Comparison of ENCODE assay signal across 9 cellular contexts in genomic region chr7:139680676-139681462, GRCh38.
A peak's percentile ranks its signal among the peaks of the same experiment; 100 is the strongest.
DNase-seq lines count a peak whose midpoint lies in the region; ATAC-seq and TF ChIP-seq lines count a peak whose summit lies in the region.
"Had no signal": no experiment of that assay in that cellular context is flagged by ENCODE, and none has a peak within 500 bp of the region (broad histone marks: within the 10 kb centered on the region; RNA-seq: fewer than 3 reads in every experiment).

No MANE protein-coding gene starts in this region.

- H3F3A ChIP-seq in GM23248 (ENCODE audit: insufficient read depth) (peaks cover 55% of the 10 kb centered on the region), PC-3 (ENCODE audit: low read length, unreplicated experiment) (peaks cover 24% of the 10 kb centered on the region), smooth muscle cell (ENCODE audit: low read depth) (peaks cover 33% of the 10 kb centered on the region)

- H3K27me3 Mint-ChIP-seq in activated T-helper 2 cell treated with anti-CD3 and anti-CD28 coated beads, Interferon-gamma antibody, Interleukin-2, Interleukin-4, amounts not matched to agents 10 μg/mL and 5 μg/mL and 100 μg/mL, durations not matched to agents 14 hours and 24 hours and 36 hours (ENCODE audit: low read depth): no peaks in the 10 kb centered on the region

- H3K27ac Mint-ChIP-seq in activated T-helper 2 cell treated with anti-CD3 and anti-CD28 coated beads, Interferon-gamma antibody, Interleukin-2, Interleukin-4, amounts not matched to agents 10 μg/mL and 5 μg/mL and 100 μg/mL, durations not matched to agents 14 hours and 24 hours and 36 hours: peak overlapping the region; percentile 92

- H3K4me2 ChIP-seq in GM23248 (ENCODE audit: unreplicated experiment) (peak overlapping the region; percentile 80), PC-3 (ENCODE audit: low read length) (peak overlapping the region; percentile 67), smooth muscle cell (peak overlapping the region; percentile 71)

- H3K79me2 ChIP-seq in GM23248 (ENCODE audit: insufficient read depth) (peaks cover 32% of the 10 kb centered on the region), PC-3 (ENCODE audit: low read length) (peaks cover 44% of the 10 kb centered on the region), smooth muscle cell (ENCODE audit: low read depth) (peaks cover 6% of the 10 kb centered on the region)

- H3K27ac ChIP-seq in 22Rv1: peak overlapping the region; percentile 22; the same call in 1 of the 2 replicates
- peak overlapping the region; percentile 97 for H3K27ac ChIP-seq in GM23248
- H3K27ac ChIP-seq in PC-3 (ENCODE audit: low read length): peak overlapping the region; percentile 100
- peak overlapping the region; percentile 69 to 81 (median 74) for H3K27ac ChIP-seq in gastroesophageal sphincter
- peak overlapping the region; percentile 99 for H3K27ac ChIP-seq in smooth muscle cell (ENCODE audit: low read depth)

- H3K9me2 ChIP-seq in GM23248 (ENCODE audit: insufficient read depth): no peaks in the 10 kb centered on the region
- no peaks in the 10 kb centered on the region for H3K9me2 ChIP-seq in PC-3 (replicated peaks; ENCODE audit: low read length)

- peak overlapping the region; percentile 37 for H2AFZ ChIP-seq in GM23248
- no peak overlapping the region for H2AFZ ChIP-seq in PC-3 (ENCODE audit: low read length)
- H2AFZ ChIP-seq in smooth muscle cell (ENCODE audit: low read depth): peak overlapping the region; percentile 41

- H3K36me3 Mint-ChIP-seq in activated T-helper 2 cell treated with anti-CD3 and anti-CD28 coated beads, Interferon-gamma antibody, Interleukin-2, Interleukin-4, amounts not matched to agents 10 μg/mL and 5 μg/mL and 100 μg/mL, durations not matched to agents 14 hours and 24 hours and 36 hours (ENCODE audit: low read depth): peaks cover 35% of the 10 kb centered on the region

- H3K36me3 ChIP-seq in GM23248 (ENCODE audit: low read depth) (0 out of 2 replicates have a peak, but pooled peaks cover 4% of the 10 kb centered on the region), PC-3 (ENCODE audit: low read depth, low read length) (peaks cover 29% of the 10 kb centered on the region), gastroesophageal sphincter (no peaks in the 10 kb centered on the region), smooth muscle cell (ENCODE audit: low read depth) (no peaks in the 10 kb centered on the region)

- H3K4me1 ChIP-seq in GM23248 (ENCODE audit: insufficient read depth) (peaks cover 50% of the 10 kb centered on the region), PC-3 (ENCODE audit: insufficient read depth, low read length) (peaks cover 61% of the 10 kb centered on the region), gastroesophageal sphincter (peaks cover 10 to 47% (median 23%) of the 10 kb centered on the region in 3 donors), smooth muscle cell (ENCODE audit: low read depth) (peaks cover 33% of the 10 kb centered on the region)

- peak overlapping the region; percentile 27 for H3K4me3 Mint-ChIP-seq in activated T-helper 2 cell treated with anti-CD3 and anti-CD28 coated beads, Interferon-gamma antibody, Interleukin-2, Interleukin-4, amounts not matched to agents 10 μg/mL and 5 μg/mL and 100 μg/mL, durations not matched to agents 14 hours and 24 hours and 36 hours (ENCODE audit: low read depth)

- H3K9me3 Mint-ChIP-seq in activated T-helper 2 cell treated with anti-CD3 and anti-CD28 coated beads, Interferon-gamma antibody, Interleukin-2, Interleukin-4, amounts not matched to agents 10 μg/mL and 5 μg/mL and 100 μg/mL, durations not matched to agents 14 hours and 24 hours and 36 hours: peaks cover 4% of the 10 kb centered on the region

- intact Hi-C loops in PC-3 (cut with micrococcal nuclease): loop anchor here (1.0 to 2.0 kb wide), 4 partner anchors 9 to 90 kb away; no protein-coding TSS in a partner anchor
- intact Hi-C loops in activated T-helper 2 cell treated with anti-CD3 and anti-CD28 coated beads, Interferon-gamma antibody, Interleukin-2, Interleukin-4, amounts not matched to agents 10 μg/mL and 5 μg/mL and 100 μg/mL, durations not matched to agents 14 hours and 24 hours and 36 hours (cut with micrococcal nuclease): loop anchor here (1.0 to 5.0 kb wide), 3 partner anchors 41 to 449 kb away; partner anchors contain the start of gene UBN2

- TF ChIP-seq CTCF in 22Rv1 (IDR thresholded peaks at IDR 0.05) (no peak), PC-3 (conservative IDR thresholded peaks at IDR 0.05; ENCODE audit: low read depth, low read length) (no peak), gastroesophageal sphincter (IDR thresholded peaks at IDR 0.05) (no peak), smooth muscle cell (IDR thresholded peaks at IDR 0.05; ENCODE audit: borderline replicate concordance, insufficient read depth, poor library complexity, severe bottlenecking) (no peak)

- TF ChIP-seq EP300 in gastroesophageal sphincter (IDR thresholded peaks at IDR 0.05): no peak

- POLR2A ChIA-PET in PC-3 (lab: Charles Lee; ENCODE audit: unreplicated experiment): interaction anchor here (0.6 to 1.0 kb wide), 5 partner anchors 9 to 97 kb away, joined by 3 to 9 read pairs (median 3); partner anchors contain the start of gene HIPK2

- H3K4me1 Mint-ChIP-seq in activated T-helper 2 cell treated with anti-CD3 and anti-CD28 coated beads, Interferon-gamma antibody, Interleukin-2, Interleukin-4, amounts not matched to agents 10 μg/mL and 5 μg/mL and 100 μg/mL, durations not matched to agents 14 hours and 24 hours and 36 hours (ENCODE audit: low read depth): peaks cover 61% of the 10 kb centered on the region

- no peak for TF ChIP-seq POLR2A in gastroesophageal sphincter (IDR thresholded peaks at IDR 0.05)

- CTCF ChIA-PET in PC-3 (lab: Charles Lee): interaction anchor here (0.8 to 1.1 kb wide), 2 partner anchors 9 to 62 kb away, joined by 3 to 6 read pairs; no protein-coding TSS in a partner anchor

- no peaks in the 10 kb centered on the region for H3K9me3 ChIP-seq in GM23248 (ENCODE audit: low read depth)
- H3K9me3 ChIP-seq in PC-3 (ENCODE audit: low read length): 0 out of 2 replicates have a peak, but pooled peaks cover 4% of the 10 kb centered on the region
- H3K9me3 ChIP-seq in gastroesophageal sphincter: peaks cover 0 to 7% (median 0%) of the 10 kb centered on the region in 3 donors
- H3K9me3 ChIP-seq in smooth muscle cell (replicated peaks; ENCODE audit: low read depth): no peaks in the 10 kb centered on the region

- no peaks in the 10 kb centered on the region for H4K20me1 ChIP-seq in GM23248 (ENCODE audit: insufficient read depth)
- H4K20me1 ChIP-seq in PC-3 (ENCODE audit: low read length): no peaks in the 10 kb centered on the region
- H4K20me1 ChIP-seq in smooth muscle cell (ENCODE audit: low read depth): peaks cover 10% of the 10 kb centered on the region

- H3K27me3 ChIP-seq in GM23248 (replicated peaks; ENCODE audit: insufficient read depth): no peaks in the 10 kb centered on the region
- H3K27me3 ChIP-seq in PC-3 (ENCODE audit: low read length): no peaks in the 10 kb centered on the region
- no peaks in the 10 kb centered on the region for H3K27me3 ChIP-seq in gastroesophageal sphincter
- H3K27me3 ChIP-seq in smooth muscle cell (ENCODE audit: low read depth): no peaks in the 10 kb centered on the region

- WGBS in GM23248 (ENCODE audit: low coverage in 1 of 2, low lambda C conversion rate in 2 of 2, missing lambda C conversion rate in 2 of 2), 2 experiments: 9 to 12% methylated on average over 11 of the region's 11 CpGs
- WGBS in gastroesophageal sphincter (ENCODE audit: low coverage in 1 of 2), 2 donors: 68 to 81% methylated on average over 4 to 10 of the region's 11 CpGs
- 40% methylated on average over 11 of the region's 11 CpGs for WGBS in smooth muscle cell (ENCODE audit: low lambda C conversion rate)

- ATAC-seq in PC-3: peak; percentile 66
- peak; percentile 46 for ATAC-seq in gastroesophageal sphincter
- no peak for ATAC-seq in HG02981 (IDR thresholded peaks at IDR 0.05; ENCODE audit: unreplicated experiment)

- TSS peak; percentile 94 for BruUV-seq in PC-3 (replicated peaks; lab: Mats Ljungman, UMichigan)

- H3K4me3 ChIP-seq in GM23248: peak overlapping the region; percentile 9; the same call in 1 of the 2 replicates
- peak overlapping the region; percentile 17; the same call in 1 of the 2 replicates for H3K4me3 ChIP-seq in PC-3 (ENCODE audit: low read length)
- no peak overlapping the region for H3K4me3 ChIP-seq in gastroesophageal sphincter
- no peak overlapping the region for H3K4me3 ChIP-seq in smooth muscle cell

- DNase-seq in GM23248 (peak; percentile 100), PC-3 (peak; percentile 98), smooth muscle cell (lab: John Stamatoyannopoulos, UW; ENCODE audit: unreplicated experiment) (peak; percentile 31), Ammon's horn (ENCODE audit: low spot score) (no peak)
- DNase-seq in activated T-helper 2 cell treated with anti-CD3 and anti-CD28 coated beads, Interferon-gamma antibody, Interleukin-2, Interleukin-4, amounts not matched to agents 10 μg/mL and 5 μg/mL and 100 μg/mL, durations not matched to agents 14 hours and 24 hours and 36 hours (ENCODE audit: low spot score): peak; percentile 67
- DNase-seq: DND-41 had no signal

- H3K9ac ChIP-seq in GM23248 (peak overlapping the region; percentile 75), PC-3 (ENCODE audit: low read length) (peak overlapping the region; percentile 100), smooth muscle cell (ENCODE audit: low read depth) (peak overlapping the region; percentile 88)

- in situ Hi-C loops in GM23248 (cut with MboI): no loop called here

Comparison
In these comparisons a context has a peak if more than half of its experiments do, and no peak if none do; other contexts are left out.
1. H3K27ac ChIP-seq: peak in every context shown above with its lines; median percentile 100 in PC-3; 99 in smooth muscle cell; 97 in GM23248; 74 in gastroesophageal sphincter; 22 in 22Rv1.
2. H3K4me3 ChIP-seq: peak in GM23248 (single experiment) and PC-3 (single experiment); none in gastroesophageal sphincter (0 of 2) and smooth muscle cell (single experiment).
3. Peak in every context shown above with its lines, with median percentiles within 50 percentile points of each other: H3K4me2 ChIP-seq and H3K9ac ChIP-seq.